In genomic region chr2:20421988-20422678, GRCh38 we compare ENCODE assay signal across 9 cellular contexts. TPM values are rescaled to one million over a fixed set of nuclear protein-coding genes. Genes with fewer than 3 reads are reported as not detected.
A peak's percentile ranks its signal among the peaks of the same experiment; 100 is the strongest.
DNase-seq lines count a peak whose midpoint lies in the region; ATAC-seq and TF ChIP-seq lines count a peak whose summit lies in the region.
"Had no signal": no experiment of that assay in that cellular context is flagged by ENCODE, and none has a peak within 500 bp of the region (broad histone marks: within the 10 kb centered on the region; RNA-seq: fewer than 3 reads in every experiment).

No MANE protein-coding gene starts in this region.

- no peak for TF ChIP-seq CTCF in adrenal gland (IDR thresholded peaks at IDR 0.05)

- H3K27ac ChIP-seq in adrenal gland (peak overlapping the region in 2 of 5 donors; percentile 55 to 90), right cardiac atrium (ENCODE audit: low read length) (peak overlapping the region; percentile 13)

- H3K36me3 ChIP-seq in adrenal gland (replicated peaks in 1 of 2), result no peaks in the 10 kb centered on the region

- H3K4me1 ChIP-seq in adrenal gland (replicated peaks in 1 of 2), result peaks cover 20 to 27% of the 10 kb centered on the region in 2 donors
- H3K4me1 ChIP-seq in right cardiac atrium (ENCODE audit: control insufficient read depth, insufficient read depth, low read length), result peaks cover 17% of the 10 kb centered on the region

- DNase-seq in GM04503 (ENCODE audit: low read depth), result peak; percentile 90
- DNase-seq in adrenal gland, result peak; percentile 90 to 99 (median 97)
- peak; percentile 94 to 98 (median 97) for DNase-seq in right cardiac atrium
- DNase-seq in skeletal muscle cell (ENCODE audit: low read depth), result peak; percentile 76
- DNase-seq in pons (ENCODE audit: low spot score), result no peak
- DNase-seq in DMS79 treated with DMSO at 0.1 percent for 48 hours (lab: John Stamatoyannopoulos, UW), result no peak
- DNase-seq in activated CD4-positive, alpha-beta T cell treated with anti-CD3 and anti-CD28 coated beads for 4 hours, result no peak
- DNase-seq: activated B cell treated with CpG ODN at 0.5 μM for 24 hours had no signal

- H3K4me3 ChIP-seq in adrenal gland (no peak overlapping the region), right cardiac atrium (ENCODE audit: low read length) (no peak overlapping the region), skeletal muscle cell (ENCODE audit: low read depth, low read length) (no peak overlapping the region)

- ATAC-seq in right cardiac atrium (peak; percentile 84 to 92), HG02884 (IDR thresholded peaks at IDR 0.05; ENCODE audit: unreplicated experiment) (no peak)

- H3K27me3 ChIP-seq in adrenal gland, result no peaks in the 10 kb centered on the region
- no peaks in the 10 kb centered on the region for H3K27me3 ChIP-seq in right cardiac atrium (ENCODE audit: control insufficient read depth, insufficient read depth)

- WGBS in adrenal gland, 4 donors, result 10 to 52% (median 21%) methylated on average over 5 to 11 of the region's 11 CpGs
- WGBS in right cardiac atrium, result 20% methylated on average over 11 of the region's 11 CpGs

- H3K9me3 ChIP-seq in adrenal gland (replicated peaks in 1 of 3) (no peaks in the 10 kb centered on the region), right cardiac atrium (ENCODE audit: control insufficient read depth, low read length) (no peaks in the 10 kb centered on the region)

- intact Hi-C loops in adrenal gland (cut with DNase I), result no loop called here
- intact Hi-C loops in right cardiac atrium (cut with DNase I), result no loop called here

- no peak for TF ChIP-seq POLR2A in adrenal gland (IDR thresholded peaks at IDR 0.05)

RNA-seq across cellular contexts. Expression of gene RHOB, which starts 24.7 kb away (rescaled TPM):
- total RNA-seq in adrenal gland (1,000 to 10,000 TPM in 2 of 8 donors, 100 to 1,000 TPM in 6; 299 to 1,281 (median 765) TPM), right cardiac atrium (100 to 1,000 TPM; 141 to 365 (median 217) TPM)
- polyA plus RNA-seq in adrenal gland (100 to 1,000 TPM; 130 to 271 (median 232) TPM), right cardiac atrium (315 TPM)

Comparison
In these comparisons a context has a peak if more than half of its experiments do, and no peak if none do; other contexts are left out.
1. DNase-seq: peak in GM04503 (single experiment), adrenal gland (7 of 7), right cardiac atrium (3 of 3) and skeletal muscle cell (single experiment); none in pons (single experiment), DMS79 treated with DMSO at 0.1 percent for 48 hours (single experiment) and activated CD4-positive, alpha-beta T cell treated with anti-CD3 and anti-CD28 coated beads for 4 hours (0 of 2).